ENCODE assay signal across 38 cellular contexts in genomic region chr4:21896767-21897166, GRCh38. TPM values are rescaled to one million over a fixed set of nuclear protein-coding genes. Genes with fewer than 3 reads are reported as not detected.
"Had no signal": no experiment of that assay in that cellular context is flagged by ENCODE, and none has a peak within 500 bp of the region (broad histone marks: within the 10 kb centered on the region; RNA-seq: fewer than 3 reads in every experiment).

No MANE protein-coding gene starts in this region.

- H3K4me1 ChIP-seq: adrenal gland, ascending aorta, body of pancreas, breast epithelium had no signal

- H3K27me3 Mint-ChIP-seq: activated naive CD4-positive, alpha-beta T cell treated with anti-CD3 and anti-CD28 coated beads, Interleukin-2, amount 10 ng/mL, durations not matched to agents 7 days and 5 days; activated naive CD4-positive, alpha-beta T cell treated with anti-CD3 and anti-CD28 coated beads, Interleukin-2, amount 50 U/mL, for 24 hours; activated naive CD8-positive, alpha-beta T cell; activated naive CD8-positive, alpha-beta T cell treated with anti-CD3 and anti-CD28 coated beads for 36 hours; activated naive CD8-positive, alpha-beta T cell treated with anti-CD3 and anti-CD28 coated beads, Interleukin-2, amount 10 ng/mL, durations not matched to agents 7 days and 5 days; activated naive CD8-positive, alpha-beta T cell treated with anti-CD3 and anti-CD28 coated beads, Interleukin-2, amount 50 U/mL, for 24 hours; activated T-helper 17 cell treated with anti-CD3 and anti-CD28 coated beads, Interleukin-2, amount 50 U/mL, for 72 hours; brain; central memory CD8-positive, alpha-beta T cell had no signal

- ATAC-seq: activated naive CD4-positive, alpha-beta T cell treated with anti-CD3 and anti-CD28 coated beads, Interleukin-2, amount 50 U/mL, for 72 hours; activated naive CD8-positive, alpha-beta T cell treated with anti-CD3 and anti-CD28 coated beads, Interleukin-2, amount 50 U/mL, for 24 hours; activated T-cell treated with anti-CD3 and anti-CD28 coated beads, Interleukin-2, amount 50 U/mL, for 4 hours; activated T-cell treated with anti-CD3 and anti-CD28 coated beads, Interleukin-2, amount 50 U/mL, for 72 hours; activated T-helper 17 cell treated with anti-CD3 and anti-CD28 coated beads, Interleukin-2, amount 50 U/mL, for 72 hours; body of pancreas had no signal

- H3K36me3 ChIP-seq: adrenal gland, ascending aorta, brain microvascular endothelial cell, breast epithelium, cardiac muscle cell had no signal

- H3K9me3 ChIP-seq: adrenal gland had no signal

- H3K27ac ChIP-seq: adrenal gland, ascending aorta, body of pancreas, brain microvascular endothelial cell, breast epithelium, cardiac muscle cell had no signal

- H3K4me3 Mint-ChIP-seq: activated naive CD4-positive, alpha-beta T cell treated with anti-CD3 and anti-CD28 coated beads for 36 hours; activated naive CD4-positive, alpha-beta T cell treated with anti-CD3 and anti-CD28 coated beads, Interleukin-2, amount 10 ng/mL, durations not matched to agents 7 days and 5 days; activated naive CD4-positive, alpha-beta T cell treated with anti-CD3 and anti-CD28 coated beads, Interleukin-2, amount 50 U/mL, for 24 hours; activated naive CD8-positive, alpha-beta T cell; activated naive CD8-positive, alpha-beta T cell treated with anti-CD3 and anti-CD28 coated beads for 36 hours; activated naive CD8-positive, alpha-beta T cell treated with anti-CD3 and anti-CD28 coated beads, Interleukin-2, amount 10 ng/mL, durations not matched to agents 7 days and 5 days; activated naive CD8-positive, alpha-beta T cell treated with anti-CD3 and anti-CD28 coated beads, Interleukin-2, amount 50 U/mL, for 24 hours; activated T-cell treated with anti-CD3 and anti-CD28 coated beads, Interleukin-2, amount 50 U/mL, for 4 hours; activated T-cell treated with anti-CD3 and anti-CD28 coated beads, Interleukin-2, amount 50 U/mL, for 72 hours; activated T-helper 1 cell treated with anti-CD3 and anti-CD28 coated beads, Interleukin-12 subunit alpha, Interleukin-12 subunit beta, Interleukin-2, Interleukin-4 antibody, amounts not matched to agents 30 ng/mL and 10 ng/mL and 1 ng/mL, durations not matched to agents 14 hours and 24 hours and 36 hours; activated T-helper 17 cell treated with anti-CD3 and anti-CD28 coated beads, Interleukin-2, amount 50 U/mL, for 72 hours; brain; central memory CD8-positive, alpha-beta T cell had no signal

- H3K27me3 ChIP-seq: adrenal gland, ascending aorta, body of pancreas, brain microvascular endothelial cell, breast epithelium, cardiac muscle cell had no signal

- H3K4me1 Mint-ChIP-seq: activated naive CD4-positive, alpha-beta T cell treated with anti-CD3 and anti-CD28 coated beads, Interleukin-2, amount 10 ng/mL, durations not matched to agents 7 days and 5 days; activated naive CD4-positive, alpha-beta T cell treated with anti-CD3 and anti-CD28 coated beads, Interleukin-2, amount 50 U/mL, for 24 hours; activated naive CD8-positive, alpha-beta T cell treated with anti-CD3 and anti-CD28 coated beads for 36 hours; activated naive CD8-positive, alpha-beta T cell treated with anti-CD3 and anti-CD28 coated beads, Interleukin-2, amount 10 ng/mL, durations not matched to agents 7 days and 5 days; activated naive CD8-positive, alpha-beta T cell treated with anti-CD3 and anti-CD28 coated beads, Interleukin-2, amount 50 U/mL, for 24 hours; activated T-helper 17 cell treated with anti-CD3 and anti-CD28 coated beads, Interleukin-2, amount 50 U/mL, for 72 hours; brain; central memory CD8-positive, alpha-beta T cell had no signal

- H3K27ac Mint-ChIP-seq: activated naive CD4-positive, alpha-beta T cell treated with anti-CD3 and anti-CD28 coated beads for 36 hours; activated naive CD4-positive, alpha-beta T cell treated with anti-CD3 and anti-CD28 coated beads, Interleukin-2, amount 10 ng/mL, durations not matched to agents 7 days and 5 days; activated naive CD4-positive, alpha-beta T cell treated with anti-CD3 and anti-CD28 coated beads, Interleukin-2, amount 50 U/mL, for 24 hours; activated naive CD4-positive, alpha-beta T cell treated with anti-CD3 and anti-CD28 coated beads, Interleukin-2, amount 50 U/mL, for 72 hours; activated naive CD8-positive, alpha-beta T cell; activated naive CD8-positive, alpha-beta T cell treated with anti-CD3 and anti-CD28 coated beads for 36 hours; activated naive CD8-positive, alpha-beta T cell treated with anti-CD3 and anti-CD28 coated beads, Interleukin-2, amount 10 ng/mL, durations not matched to agents 7 days and 5 days; activated naive CD8-positive, alpha-beta T cell treated with anti-CD3 and anti-CD28 coated beads, Interleukin-2, amount 50 U/mL, for 24 hours; activated T-cell treated with anti-CD3 and anti-CD28 coated beads, Interleukin-2, amount 50 U/mL, for 72 hours; activated T-helper 1 cell treated with anti-CD3 and anti-CD28 coated beads, Interleukin-12 subunit alpha, Interleukin-12 subunit beta, Interleukin-2, Interleukin-4 antibody, amounts not matched to agents 30 ng/mL and 10 ng/mL and 1 ng/mL, durations not matched to agents 14 hours and 24 hours and 36 hours; activated T-helper 17 cell treated with anti-CD3 and anti-CD28 coated beads, Interleukin-2, amount 50 U/mL, for 72 hours; activated T-helper 2 cell treated with anti-CD3 and anti-CD28 coated beads, Interferon-gamma antibody, Interleukin-2, Interleukin-4, amounts not matched to agents 10 μg/mL and 5 μg/mL and 100 μg/mL, durations not matched to agents 14 hours and 24 hours and 36 hours; brain had no signal

- H3K4me3 ChIP-seq: adrenal gland, ascending aorta, body of pancreas, breast epithelium, cardiac muscle cell had no signal

- H3K36me3 Mint-ChIP-seq: activated naive CD4-positive, alpha-beta T cell treated with anti-CD3 and anti-CD28 coated beads, Interleukin-2, amount 10 ng/mL, durations not matched to agents 7 days and 5 days; activated naive CD4-positive, alpha-beta T cell treated with anti-CD3 and anti-CD28 coated beads, Interleukin-2, amount 50 U/mL, for 24 hours; activated naive CD4-positive, alpha-beta T cell treated with anti-CD3 and anti-CD28 coated beads, Interleukin-2, amount 50 U/mL, for 72 hours; activated naive CD8-positive, alpha-beta T cell; activated naive CD8-positive, alpha-beta T cell treated with anti-CD3 and anti-CD28 coated beads, Interleukin-2, amount 10 ng/mL, durations not matched to agents 7 days and 5 days; brain had no signal

- DNase-seq: activated effector memory CD4-positive, alpha-beta T cell treated with anti-CD3 and anti-CD28 coated beads, Interleukin-2, amount 50 U/mL, for 16 hours; activated effector memory CD4-positive, alpha-beta T cell treated with Interleukin-2 at 50 U/mL for 16 hours; activated gamma-delta T cell; activated gamma-delta T cell treated with Interleukin-2 at 50 U/mL for 16 hours; activated naive CD4-positive, alpha-beta T cell; activated naive CD4-positive, alpha-beta T cell treated with anti-CD3 and anti-CD28 coated beads for 36 hours; activated naive CD4-positive, alpha-beta T cell treated with anti-CD3 and anti-CD28 coated beads, Interleukin-2, amount 10 ng/mL, durations not matched to agents 7 days and 5 days; activated naive CD4-positive, alpha-beta T cell treated with anti-CD3 and anti-CD28 coated beads, Interleukin-2, amount 50 U/mL, for 16 hours; activated naive CD4-positive, alpha-beta T cell treated with Interleukin-2 at 50 U/mL for 16 hours; activated naive CD8-positive, alpha-beta T cell treated with anti-CD3 and anti-CD28 coated beads for 36 hours; activated naive CD8-positive, alpha-beta T cell treated with anti-CD3 and anti-CD28 coated beads, Interleukin-2, amount 10 ng/mL, durations not matched to agents 7 days and 5 days; activated naive CD8-positive, alpha-beta T cell treated with anti-CD3 and anti-CD28 coated beads, Interleukin-2, amount 50 U/mL, for 24 hours; activated T-cell treated with anti-CD3 and anti-CD28 coated beads, Interleukin-2, amount 50 U/mL, for 4 hours; activated T-cell treated with anti-CD3 and anti-CD28 coated beads, Interleukin-2, amount 50 U/mL, for 48 hours; activated T-cell treated with anti-CD3 and anti-CD28 coated beads, Interleukin-2, amount 50 U/mL, for 72 hours; adrenal gland; amniotic stem cell; amygdala; anterior cingulate cortex; aorta; body of pancreas; brain microvascular endothelial cell; caudate nucleus; central memory CD4-positive, alpha-beta T cell; cerebellar nuclear complex had no signal

RNA-seq across cellular contexts. Expression of gene KCNIP4, which starts 51.8 kb away (rescaled TPM):
- total RNA-seq: activated naive CD4-positive, alpha-beta T cell treated with anti-CD3 and anti-CD28 coated beads for 36 hours; activated naive CD4-positive, alpha-beta T cell treated with anti-CD3 and anti-CD28 coated beads, Interleukin-2, amount 50 U/mL, for 72 hours; activated naive CD8-positive, alpha-beta T cell treated with anti-CD3 and anti-CD28 coated beads for 36 hours; activated naive CD8-positive, alpha-beta T cell treated with anti-CD3 and anti-CD28 coated beads, Interleukin-2, amount 10 ng/mL, durations not matched to agents 7 days and 5 days; activated T-cell treated with anti-CD3 and anti-CD28 coated beads, Interleukin-2, amount 50 U/mL, for 4 hours; activated T-cell treated with anti-CD3 and anti-CD28 coated beads, Interleukin-2, amount 50 U/mL, for 72 hours; activated T-helper 1 cell treated with anti-CD3 and anti-CD28 coated beads, Interleukin-12 subunit alpha, Interleukin-12 subunit beta, Interleukin-2, Interleukin-4 antibody, amounts not matched to agents 30 ng/mL and 10 ng/mL and 1 ng/mL, durations not matched to agents 14 hours and 24 hours and 36 hours; activated T-helper 17 cell treated with anti-CD3 and anti-CD28 coated beads, Interleukin-2, amount 50 U/mL, for 72 hours; activated T-helper 2 cell treated with anti-CD3 and anti-CD28 coated beads, Interferon-gamma antibody, Interleukin-2, Interleukin-4, amounts not matched to agents 10 μg/mL and 5 μg/mL and 100 μg/mL, durations not matched to agents 14 hours and 24 hours and 36 hours; aorta; ascending aorta; body of pancreas; cardiac septum; chondrocyte had no signal
